10 cellular contexts compared by ENCODE assay signal in genomic region chr19:10612515-10613119, GRCh38. TPM values are rescaled to one million over a fixed set of nuclear protein-coding genes. Genes with fewer than 3 reads are reported as not detected.
DNase-seq lines count a peak whose midpoint lies in the region; ATAC-seq and TF ChIP-seq lines count a peak whose summit lies in the region.
"Had no signal": no experiment of that assay in that cellular context is flagged by ENCODE, and none has a peak within 500 bp of the region (broad histone marks: within the 10 kb centered on the region; RNA-seq: fewer than 3 reads in every experiment).

No MANE protein-coding gene starts in this region.

- H3K27me3 ChIP-seq in ACC112 (ENCODE audit: insufficient read depth, low read length) (no peaks in the 10 kb centered on the region), right atrium auricular region (no peaks in the 10 kb centered on the region), parathyroid adenoma (ENCODE audit: control insufficient read depth, insufficient read depth, low read length) (no peaks in the 10 kb centered on the region)
- H3K27me3 ChIP-seq: foreskin keratinocyte had no signal

- DNase-seq in anterior cingulate cortex (lab: John Stamatoyannopoulos, UW) = peak in 54 of 58 donors; percentile 2 to 80 (median 48)
- peak; percentile 68 for DNase-seq in right atrium auricular region (ENCODE audit: low spot score)
- no peak for DNase-seq in stimulated activated naive CD8-positive, alpha-beta T cell treated with anti-CD3 and anti-CD28 coated beads, Interleukin-15, amount 100 ng/mL, for 72 hours
- DNase-seq in NCI-H1436 treated with DMSO at 0.1 percent for 48 hours (lab: John Stamatoyannopoulos, UW) = no peak
- DNase-seq in T-helper 2 cell = no peak
- DNase-seq: ACHN, foreskin keratinocyte had no signal

- H3K79me2 ChIP-seq in ACC112 (ENCODE audit: control insufficient read depth, insufficient read depth, low read length, unreplicated experiment) = peaks cover 13% of the 10 kb centered on the region
- no peaks in the 10 kb centered on the region for H3K79me2 ChIP-seq in parathyroid adenoma

- H3K27ac Mint-ChIP-seq in stimulated activated naive CD8-positive, alpha-beta T cell treated with anti-CD3 and anti-CD28 coated beads, Interleukin-15, amount 100 ng/mL, for 72 hours = no peak overlapping the region

- no peak overlapping the region for H3K9ac ChIP-seq in parathyroid adenoma

- no peak for TF ChIP-seq CTCF in right atrium auricular region (IDR thresholded peaks at IDR 0.05)
- no peak for TF ChIP-seq CTCF in parathyroid adenoma (IDR thresholded peaks at IDR 0.05)

- ATAC-seq in GM19324 (IDR thresholded peaks at IDR 0.05; ENCODE audit: low FRiP score, unreplicated experiment) = no peak
- ATAC-seq in stimulated activated naive CD8-positive, alpha-beta T cell treated with anti-CD3 and anti-CD28 coated beads, Interleukin-15, amount 100 ng/mL, for 72 hours = no peak
- ATAC-seq: foreskin keratinocyte had no signal

- H3K4me1 ChIP-seq in ACC112 (ENCODE audit: control insufficient read depth, insufficient read depth, low read length, unreplicated experiment) (peaks cover 12% of the 10 kb centered on the region), right atrium auricular region (peaks cover 0 to 57% of the 10 kb centered on the region in 2 donors), parathyroid adenoma (no peaks in the 10 kb centered on the region)

- peaks cover 38% of the 10 kb centered on the region for H3K4me1 Mint-ChIP-seq in stimulated activated naive CD8-positive, alpha-beta T cell treated with anti-CD3 and anti-CD28 coated beads, Interleukin-15, amount 100 ng/mL, for 72 hours

- H3K4me2 ChIP-seq in parathyroid adenoma (ENCODE audit: low read length) = no peak overlapping the region

- no peaks in the 10 kb centered on the region for H3K9me3 Mint-ChIP-seq in stimulated activated naive CD8-positive, alpha-beta T cell treated with anti-CD3 and anti-CD28 coated beads, Interleukin-15, amount 100 ng/mL, for 72 hours

- no peaks in the 10 kb centered on the region for H3K27me3 Mint-ChIP-seq in stimulated activated naive CD8-positive, alpha-beta T cell treated with anti-CD3 and anti-CD28 coated beads, Interleukin-15, amount 100 ng/mL, for 72 hours

- H3K4me3 ChIP-seq in ACC112 (ENCODE audit: low read depth, low read length) = peak overlapping the region; percentile 12; the same call in 1 of the 2 replicates
- H3K4me3 ChIP-seq in right atrium auricular region = peak overlapping the region in 1 of 2 donors; percentile 11
- no peak overlapping the region for H3K4me3 ChIP-seq in parathyroid adenoma (ENCODE audit: low read depth, low read length)

- H3K36me3 ChIP-seq in ACC112 (ENCODE audit: insufficient read depth, low read length) (no peaks in the 10 kb centered on the region), right atrium auricular region (no peaks in the 10 kb centered on the region), parathyroid adenoma (ENCODE audit: control insufficient read depth, insufficient read depth, low read length) (no peaks in the 10 kb centered on the region)

- H2AFZ ChIP-seq in ACC112 (ENCODE audit: low read length, unreplicated experiment) (no peak overlapping the region), parathyroid adenoma (peak overlapping the region; percentile 10)

- H3K9me3 ChIP-seq in right atrium auricular region (no peaks in the 10 kb centered on the region), parathyroid adenoma (ENCODE audit: control insufficient read depth, low read length) (no peaks in the 10 kb centered on the region)

- no peak overlapping the region for H3K27ac ChIP-seq in ACC112 (ENCODE audit: low read depth, low read length)
- H3K27ac ChIP-seq in right atrium auricular region = peak overlapping the region; percentile 81 to 88
- H3K27ac ChIP-seq in parathyroid adenoma = no peak overlapping the region
- H3K27ac ChIP-seq: foreskin keratinocyte had no signal

- H3K4me3 Mint-ChIP-seq in stimulated activated naive CD8-positive, alpha-beta T cell treated with anti-CD3 and anti-CD28 coated beads, Interleukin-15, amount 100 ng/mL, for 72 hours = no peak overlapping the region

RNA-seq across cellular contexts. Expression of gene SLC44A2, which starts 12.7 kb away (rescaled TPM):
- total RNA-seq in right atrium auricular region = 10 to 100 TPM; 91.3 to 96.2 TPM

RNA-seq across cellular contexts. Expression of gene AP1M2, which starts 25.5 kb away (rescaled TPM):
- total RNA-seq in right atrium auricular region = 1 to 10 TPM in 1 of 2 donors, not detected in 1; 4.8 TPM

RNA-seq across cellular contexts. Expression of gene ILF3, which starts 41.5 kb away (rescaled TPM):
- total RNA-seq in right atrium auricular region = 10 to 100 TPM; 59.2 to 75.1 TPM

RNA-seq across cellular contexts. Expression of gene CDKN2D, which starts 43.8 kb away (rescaled TPM):
- total RNA-seq in right atrium auricular region = 1 to 10 TPM; 4.4 to 4.6 TPM

RNA-seq across cellular contexts. Expression of gene KRI1, which starts 46.8 kb away (rescaled TPM):
- total RNA-seq in right atrium auricular region = 10 to 100 TPM in 1 of 2 donors, 1 to 10 TPM in 1; 9.6 to 10.3 TPM

Comparison
In these comparisons a context has a peak if more than half of its experiments do, and no peak if none do; other contexts are left out.
1. H3K27ac ChIP-seq: peak in right atrium auricular region (2 of 2); none in ACC112 (single experiment) and parathyroid adenoma (single experiment).
2. DNase-seq: peak in anterior cingulate cortex (54 of 58) and right atrium auricular region (single experiment); none in stimulated activated naive CD8-positive, alpha-beta T cell treated with anti-CD3 and anti-CD28 coated beads, Interleukin-15, amount 100 ng/mL, for 72 hours (0 of 2), NCI-H1436 treated with DMSO at 0.1 percent for 48 hours (single experiment) and T-helper 2 cell (0 of 5).